In the genomic region with DNA sequence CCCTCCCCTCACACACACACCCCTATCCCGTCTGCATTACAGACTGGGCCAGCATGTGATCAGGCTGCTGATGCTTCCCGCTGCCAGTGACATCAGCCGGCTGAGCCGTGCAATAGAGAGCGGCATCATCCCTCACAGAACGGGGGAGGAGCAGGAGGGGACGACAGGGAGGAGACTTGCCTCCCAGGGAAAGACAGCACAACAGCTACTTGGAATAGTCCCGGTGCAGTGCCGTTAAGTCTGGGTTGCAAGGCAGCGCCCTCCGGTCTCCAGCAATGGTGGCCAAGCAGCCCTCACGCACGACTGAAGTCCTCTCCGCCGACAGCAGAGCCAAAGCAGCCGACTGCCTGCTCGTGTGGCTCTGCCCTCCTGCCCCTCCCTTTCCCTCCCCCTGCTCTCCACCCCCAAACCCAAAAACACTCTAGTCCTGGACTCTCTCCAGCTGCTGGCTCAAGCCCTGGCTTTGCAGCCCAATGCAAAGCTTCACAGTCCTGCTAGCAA, we compare ENCODE assay signal across 8 cellular contexts. TPM values are rescaled to one million over a fixed set of nuclear protein-coding genes. Genes with fewer than 3 reads are reported as not detected.
DNase-seq lines count a peak whose midpoint lies in the region; ATAC-seq, FAIRE-seq and TF ChIP-seq lines count a peak whose summit lies in the region.

No MANE protein-coding gene starts in this region.

- H3K4me3 ChIP-seq in ACC112 (ENCODE audit: low read depth, low read length) (peak overlapping the region; percentile 71), body of pancreas (no peak overlapping the region), iPS-18c (ENCODE audit: insufficient read depth, low read depth, low read length) (peak overlapping the region; percentile 34; the same call in 1 of the 2 replicates), skeletal muscle cell (ENCODE audit: low read depth, low read length) (peak overlapping the region; percentile 48)

- no peak overlapping the region for H3K27ac Mint-ChIP-seq in immature natural killer cell

- peak in 1 of 3 donors; percentile 22 for TF ChIP-seq POLR2A in body of pancreas (IDR thresholded peaks at IDR 0.05)

- peak overlapping the region; percentile 55 for H2AFZ ChIP-seq in ACC112 (ENCODE audit: low read length, unreplicated experiment)

- H3K27me3 Mint-ChIP-seq in immature natural killer cell (ENCODE audit: low read depth in 3 of 3) = peaks cover 3 to 16% (median 5%) of the 10 kb centered on the region in 3 donors

- H3K36me3 Mint-ChIP-seq in immature natural killer cell = no peaks in the 10 kb centered on the region

- H3K9me3 ChIP-seq in body of pancreas = no peaks in the 10 kb centered on the region
- H3K9me3 ChIP-seq in iPS-18c (ENCODE audit: control insufficient read depth, insufficient read depth, low read length) = no peaks in the 10 kb centered on the region

- DNase-seq in HTR-8/SVneo (ENCODE audit: insufficient read length, low spot score) (peak; percentile 39), body of pancreas (peak; percentile 28 to 64 (median 50)), skeletal muscle cell (ENCODE audit: low read depth) (peak; percentile 60), NOMO-1 treated with DMSO at 0.1 percent for 48 hours (lab: John Stamatoyannopoulos, UW; ENCODE audit: unreplicated experiment) (no peak), immature natural killer cell (no peak), NCI-H146 (lab: John Stamatoyannopoulos, UW) (no peak)

- H3K9me3 Mint-ChIP-seq in immature natural killer cell = no peaks in the 10 kb centered on the region

- peak; percentile 72 for ATAC-seq in body of pancreas

- no peaks in the 10 kb centered on the region for H3K4me1 Mint-ChIP-seq in immature natural killer cell

- H3K4me1 ChIP-seq in ACC112 (ENCODE audit: control insufficient read depth, insufficient read depth, low read length, unreplicated experiment) (peaks cover 21% of the 10 kb centered on the region), body of pancreas (peaks cover 13% of the 10 kb centered on the region)

- no peak overlapping the region for H3K4me3 Mint-ChIP-seq in immature natural killer cell

- H3K27ac ChIP-seq in ACC112 (ENCODE audit: low read depth, low read length) (peak overlapping the region; percentile 24; the same call in 1 of the 2 replicates), body of pancreas (peak overlapping the region in 2 of 4 donors; percentile 11 to 25)

- intact Hi-C loops in body of pancreas (cut with DNase I) = no loop called here

- no peak for FAIRE-seq in HTR-8/SVneo (lab: Jason Lieb, UNC)

- H3K79me2 ChIP-seq in ACC112 (ENCODE audit: control insufficient read depth, insufficient read depth, low read length, unreplicated experiment) = no peaks in the 10 kb centered on the region

- WGBS in body of pancreas, 2 donors = 0 to 1% methylated on average over 4 to 17 of the region's 17 CpGs

- H3K27me3 ChIP-seq in ACC112 (ENCODE audit: insufficient read depth, low read length) (no peaks in the 10 kb centered on the region), body of pancreas (no peaks in the 10 kb centered on the region)

- H3K36me3 ChIP-seq in ACC112 (ENCODE audit: insufficient read depth, low read length) (no peaks in the 10 kb centered on the region), body of pancreas (replicated peaks in 1 of 2; ENCODE audit: insufficient read depth in 1 of 2, low read depth in 2 of 2) (no peaks in the 10 kb centered on the region)

- TF ChIP-seq CTCF in body of pancreas (IDR thresholded peaks at IDR 0.05) = no peak

RNA-seq across cellular contexts. Expression of gene RPS17, which starts 31.5 kb away (rescaled TPM):
- 1,000 to 10,000 TPM in 1 of 2 donors, 100 to 1,000 TPM in 1; 987 to 1,378 TPM for total RNA-seq in body of pancreas
- 1,000 to 10,000 TPM in 1 of 3 donors, 100 to 1,000 TPM in 2; 584 to 1,003 (median 663) TPM for polyA plus RNA-seq in immature natural killer cell

Comparison
In these comparisons a context has a peak if more than half of its experiments do, and no peak if none do; other contexts are left out.
1. H3K4me3 ChIP-seq: peak in ACC112 (single experiment), iPS-18c (single experiment) and skeletal muscle cell (single experiment); none in body of pancreas (0 of 2).
2. DNase-seq: peak in HTR-8/SVneo (single experiment), body of pancreas (4 of 4) and skeletal muscle cell (single experiment); none in NOMO-1 treated with DMSO at 0.1 percent for 48 hours (single experiment), immature natural killer cell (0 of 3) and NCI-H146 (single experiment).